14 cellular contexts compared by ENCODE assay signal in the genomic region with DNA sequence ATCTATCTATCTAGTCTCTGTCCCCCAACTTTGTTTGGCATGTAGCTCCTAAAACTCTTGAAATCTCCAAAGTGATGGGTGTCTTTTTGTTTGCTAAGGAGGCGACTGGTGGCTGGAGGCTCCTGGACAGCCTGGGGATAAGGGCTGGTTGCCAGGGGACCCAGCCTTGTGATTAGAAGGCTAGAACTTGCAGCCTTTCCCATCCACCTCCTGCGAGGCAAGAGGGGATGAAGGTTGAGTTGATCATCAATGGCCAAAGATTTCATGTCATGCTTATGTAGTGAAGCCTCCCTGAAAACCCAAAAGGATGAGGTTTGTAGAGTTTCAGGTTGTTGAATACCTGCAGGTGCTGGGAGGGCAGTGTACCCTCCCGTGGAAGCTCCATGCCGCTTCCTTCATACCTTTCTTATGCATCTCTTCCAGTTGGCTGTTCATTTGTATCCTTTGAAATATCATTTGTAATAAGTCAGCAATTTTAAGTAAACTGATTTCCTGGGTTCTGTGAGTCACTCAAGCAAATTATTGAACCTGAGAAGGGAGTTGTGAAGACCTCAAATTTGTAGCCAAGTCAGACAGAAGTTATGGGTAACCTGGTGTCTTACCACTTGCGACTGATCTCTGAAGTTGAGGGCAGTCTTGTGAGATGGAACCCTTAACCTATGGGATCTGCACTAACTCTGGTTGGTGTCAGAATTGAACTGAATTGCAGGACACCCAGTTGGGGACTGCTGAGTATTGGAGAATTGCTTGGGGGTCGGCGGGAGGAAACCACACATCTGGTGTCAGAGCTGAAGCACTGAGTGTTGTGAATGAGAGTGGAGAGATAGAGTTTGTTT.
DNase-seq lines count a peak whose midpoint lies in the region; ATAC-seq and TF ChIP-seq lines count a peak whose summit lies in the region.
"Had no signal": no experiment of that assay in that cellular context is flagged by ENCODE, and none has a peak within 500 bp of the region (broad histone marks: within the 10 kb centered on the region; RNA-seq: fewer than 3 reads in every experiment).

No MANE protein-coding gene starts in this region.

- POLR2A ChIA-PET in activated naive CD8-positive, alpha-beta T cell treated with anti-CD3 and anti-CD28 coated beads, Interleukin-2, amount 10 ng/mL, durations not matched to agents 7 days and 5 days (lab: Charles Lee) = interaction anchor here (1.3 to 2.9 kb wide), 3 partner anchors 30 to 91 kb away, joined by 3 to 17 read pairs (median 6); no protein-coding TSS in a partner anchor

- TF ChIP-seq CTCF in CD14-positive monocyte (IDR thresholded peaks at IDR 0.05) = no peak

- peak overlapping the region in 2 of 7 donors; percentile 31 to 65 for H3K27ac Mint-ChIP-seq in CD14-positive monocyte
- peak overlapping the region; percentile 93 for H3K27ac Mint-ChIP-seq in activated naive CD8-positive, alpha-beta T cell treated with anti-CD3 and anti-CD28 coated beads, Interleukin-2, amount 10 ng/mL, durations not matched to agents 7 days and 5 days
- H3K27ac Mint-ChIP-seq in natural killer cell treated with Interleukin-12 subunit alpha and Interleukin-12 subunit beta and Interleukin-15 and Interleukin-18, amount 100 ng/mL, for 72 hours = peak overlapping the region; percentile 79 to 86
- H3K27ac Mint-ChIP-seq: dendritic cell treated with granulocyte-macrophage colony-stimulating factor and Interleukin-4, amounts not matched to agents 40 ng/mL and 50 ng/mL, for 4 days had no signal

- H3K4me3 Mint-ChIP-seq in CD14-positive monocyte = peak overlapping the region in 1 of 2 donors; percentile 76
- H3K4me3 Mint-ChIP-seq in activated naive CD8-positive, alpha-beta T cell treated with anti-CD3 and anti-CD28 coated beads, Interleukin-2, amount 10 ng/mL, durations not matched to agents 7 days and 5 days = peak overlapping the region; percentile 72
- H3K4me3 Mint-ChIP-seq in natural killer cell treated with Interleukin-12 subunit alpha and Interleukin-12 subunit beta and Interleukin-15 and Interleukin-18, amount 100 ng/mL, for 72 hours = peak overlapping the region; percentile 80
- H3K4me3 Mint-ChIP-seq: dendritic cell treated with granulocyte-macrophage colony-stimulating factor and Interleukin-4, amounts not matched to agents 40 ng/mL and 50 ng/mL, for 4 days had no signal

- ATAC-seq in activated naive CD8-positive, alpha-beta T cell treated with anti-CD3 and anti-CD28 coated beads, Interleukin-2, amount 10 ng/mL, durations not matched to agents 7 days and 5 days (ENCODE audit: low read depth) = no peak
- peak; percentile 74 to 88 for ATAC-seq in natural killer cell treated with Interleukin-12 subunit alpha and Interleukin-12 subunit beta and Interleukin-15 and Interleukin-18, amount 100 ng/mL, for 72 hours

- H3K9me3 ChIP-seq in KOPT-K1 (ENCODE audit: insufficient read depth, low read length, poor library complexity, severe bottlenecking) = peaks cover 8% of the 10 kb centered on the region
- H3K9me3 ChIP-seq: Caco-2, MG63, suprapubic skin had no signal

- peak overlapping the region; percentile 76 for H3K27ac ChIP-seq in KOPT-K1 (ENCODE audit: low read depth, low read length, poor library complexity, severe bottlenecking)
- H3K27ac ChIP-seq: parathyroid adenoma, suprapubic skin had no signal

- peaks cover 15 to 16% of the 10 kb centered on the region in 2 donors for H3K36me3 Mint-ChIP-seq in CD14-positive monocyte
- H3K36me3 Mint-ChIP-seq in activated naive CD8-positive, alpha-beta T cell treated with anti-CD3 and anti-CD28 coated beads, Interleukin-2, amount 10 ng/mL, durations not matched to agents 7 days and 5 days = peaks cover 8% of the 10 kb centered on the region
- H3K36me3 Mint-ChIP-seq in natural killer cell treated with Interleukin-12 subunit alpha and Interleukin-12 subunit beta and Interleukin-15 and Interleukin-18, amount 100 ng/mL, for 72 hours = no peaks in the 10 kb centered on the region

- intact Hi-C loops in CD14-positive monocyte (cut with micrococcal nuclease) = no loop called here

- no peaks in the 10 kb centered on the region for H3K36me3 ChIP-seq in KOPT-K1 (ENCODE audit: insufficient read depth, low read length)
- H3K36me3 ChIP-seq: suprapubic skin had no signal

- H3K27me3 Mint-ChIP-seq in CD14-positive monocyte (ENCODE audit: low read depth in 3 of 3) = no peaks in the 10 kb centered on the region
- no peaks in the 10 kb centered on the region for H3K27me3 Mint-ChIP-seq in activated naive CD8-positive, alpha-beta T cell treated with anti-CD3 and anti-CD28 coated beads, Interleukin-2, amount 10 ng/mL, durations not matched to agents 7 days and 5 days
- H3K27me3 Mint-ChIP-seq in natural killer cell treated with Interleukin-12 subunit alpha and Interleukin-12 subunit beta and Interleukin-15 and Interleukin-18, amount 100 ng/mL, for 72 hours = no peaks in the 10 kb centered on the region
- H3K27me3 Mint-ChIP-seq: dendritic cell treated with granulocyte-macrophage colony-stimulating factor and Interleukin-4, amounts not matched to agents 40 ng/mL and 50 ng/mL, for 4 days had no signal

- DNase-seq in CD14-positive monocyte (ENCODE audit: low spot score) = peak; percentile 14
- peak; percentile 20 for DNase-seq in activated naive CD8-positive, alpha-beta T cell treated with anti-CD3 and anti-CD28 coated beads, Interleukin-2, amount 10 ng/mL, durations not matched to agents 7 days and 5 days
- DNase-seq in natural killer cell treated with Interleukin-12 subunit alpha and Interleukin-12 subunit beta and Interleukin-15 and Interleukin-18, amount 100 ng/mL, for 72 hours (ENCODE audit: low spot score) = no peak
- no peak for DNase-seq in HT-29 (ENCODE audit: low spot score)
- DNase-seq in SIG-M5 (lab: John Stamatoyannopoulos, UW) = no peak
- no peak for DNase-seq in SIG-M5 treated with dmso at 0.1 percent for 504 hours (lab: John Stamatoyannopoulos, UW; ENCODE audit: unreplicated experiment)
- no peak for DNase-seq in T1000 (lab: John Stamatoyannopoulos, UW)
- DNase-seq: Caco-2, MG63, NCI-H510A treated with DMSO at 0.1 percent for 48 hours had no signal

- peaks cover 0 to 6% (median 0%) of the 10 kb centered on the region in 7 donors for H3K9me3 Mint-ChIP-seq in CD14-positive monocyte
- H3K9me3 Mint-ChIP-seq in activated naive CD8-positive, alpha-beta T cell treated with anti-CD3 and anti-CD28 coated beads, Interleukin-2, amount 10 ng/mL, durations not matched to agents 7 days and 5 days = peaks cover 3% of the 10 kb centered on the region
- no peaks in the 10 kb centered on the region for H3K9me3 Mint-ChIP-seq in natural killer cell treated with Interleukin-12 subunit alpha and Interleukin-12 subunit beta and Interleukin-15 and Interleukin-18, amount 100 ng/mL, for 72 hours
- H3K9me3 Mint-ChIP-seq: dendritic cell treated with granulocyte-macrophage colony-stimulating factor and Interleukin-4, amounts not matched to agents 40 ng/mL and 50 ng/mL, for 4 days had no signal

- H3K4me1 Mint-ChIP-seq in CD14-positive monocyte = peaks cover 36% of the 10 kb centered on the region
- H3K4me1 Mint-ChIP-seq in activated naive CD8-positive, alpha-beta T cell treated with anti-CD3 and anti-CD28 coated beads, Interleukin-2, amount 10 ng/mL, durations not matched to agents 7 days and 5 days = peaks cover 41% of the 10 kb centered on the region
- peaks cover 35 to 48% of the 10 kb centered on the region in 2 donors for H3K4me1 Mint-ChIP-seq in natural killer cell treated with Interleukin-12 subunit alpha and Interleukin-12 subunit beta and Interleukin-15 and Interleukin-18, amount 100 ng/mL, for 72 hours (ENCODE audit: low read depth in 2 of 2)

Comparison
In these comparisons a context has a peak if more than half of its experiments do, and no peak if none do; other contexts are left out.
1. DNase-seq: peak in CD14-positive monocyte (single experiment) and activated naive CD8-positive, alpha-beta T cell treated with anti-CD3 and anti-CD28 coated beads, Interleukin-2, amount 10 ng/mL, durations not matched to agents 7 days and 5 days (single experiment); none in natural killer cell treated with Interleukin-12 subunit alpha and Interleukin-12 subunit beta and Interleukin-15 and Interleukin-18, amount 100 ng/mL, for 72 hours (single experiment), HT-29 (single experiment), SIG-M5 (single experiment), SIG-M5 treated with dmso at 0.1 percent for 504 hours (single experiment) and T1000 (single experiment).